In the genomic region with DNA sequence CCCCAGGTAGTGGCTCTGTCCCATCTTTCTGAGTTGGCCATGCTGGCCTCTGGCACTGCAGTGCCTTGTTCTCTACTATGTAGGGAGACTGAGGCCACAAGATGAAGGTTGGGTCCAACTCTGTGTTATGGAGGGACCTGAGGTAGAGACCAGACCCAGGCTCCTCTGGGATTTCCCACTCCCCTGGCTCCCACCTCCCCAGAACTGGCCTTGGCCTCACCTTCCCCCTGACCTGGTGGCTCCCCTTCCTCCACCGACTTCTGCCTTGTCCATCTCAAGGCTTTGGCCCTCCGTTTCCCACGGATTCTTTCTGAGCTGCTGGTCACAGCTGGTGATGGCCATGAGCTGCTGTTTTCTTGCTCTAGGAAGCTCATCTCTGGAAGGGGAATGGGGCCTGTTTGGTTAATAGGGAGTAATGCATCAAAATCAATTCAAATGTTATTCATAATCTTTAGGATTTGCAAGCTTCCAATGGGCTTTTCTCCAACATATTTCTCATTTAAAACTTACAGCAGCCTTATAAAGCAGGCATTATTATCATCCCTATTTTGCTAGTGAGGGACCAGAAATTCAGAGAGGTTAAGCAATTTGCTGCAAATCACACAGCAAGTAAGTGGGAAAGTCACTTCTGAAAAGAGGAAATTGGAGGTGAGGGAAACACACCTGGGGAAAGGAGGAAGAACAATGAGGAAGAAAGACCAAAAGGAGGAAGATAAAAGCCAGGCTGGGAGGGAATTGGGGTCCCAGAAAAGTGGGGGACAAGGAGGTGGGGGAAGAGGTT, we compare ENCODE assay signal across 30 cellular contexts. TPM values are rescaled to one million over a fixed set of nuclear protein-coding genes. Genes with fewer than 3 reads are reported as not detected.
"Had no signal": no experiment of that assay in that cellular context is flagged by ENCODE, and none has a peak within 500 bp of the region (broad histone marks: within the 10 kb centered on the region; RNA-seq: fewer than 3 reads in every experiment).

No MANE protein-coding gene starts in this region.

- H3K4me1 ChIP-seq: colonic mucosa, sigmoid colon, upper lobe of right lung had no signal

- H3K9me3 Mint-ChIP-seq: activated naive CD4-positive, alpha-beta T cell treated with anti-CD3 and anti-CD28 coated beads, Interleukin-2, amount 50 U/mL, for 24 hours; brain; effector memory CD8-positive, alpha-beta T cell; natural killer cell treated with Interleukin-12 subunit alpha and Interleukin-12 subunit beta and Interleukin-15 and Interleukin-18, amount 100 ng/mL, for 72 hours had no signal

- H3K36me3 ChIP-seq: colonic mucosa, neutrophil, ovary, sigmoid colon, thyroid gland, upper lobe of right lung, WERI-Rb-1 had no signal

- H3K4me3 Mint-ChIP-seq: activated naive CD4-positive, alpha-beta T cell treated with anti-CD3 and anti-CD28 coated beads, Interleukin-2, amount 50 U/mL, for 24 hours; effector memory CD8-positive, alpha-beta T cell; natural killer cell treated with Interleukin-12 subunit alpha and Interleukin-12 subunit beta and Interleukin-15 and Interleukin-18, amount 100 ng/mL, for 72 hours had no signal

- H3K36me3 Mint-ChIP-seq: activated naive CD4-positive, alpha-beta T cell treated with anti-CD3 and anti-CD28 coated beads, Interleukin-2, amount 50 U/mL, for 24 hours; brain; natural killer cell treated with Interleukin-12 subunit alpha and Interleukin-12 subunit beta and Interleukin-15 and Interleukin-18, amount 100 ng/mL, for 72 hours had no signal

- DNase-seq: activated CD4-positive, alpha-beta T cell treated with anti-CD3 and anti-CD28 coated beads, Interleukin-2, amount 50 U/mL, for 1 hour; activated CD4-positive, CD25-positive, alpha-beta regulatory T cell treated with anti-CD3 and anti-CD28 coated beads, Interleukin-2, amount 50 U/mL, for 72 hours; activated gamma-delta T cell treated with Interleukin-2 at 50 U/mL for 16 hours; activated T-cell treated with anti-CD3 and anti-CD28 coated beads, Interleukin-2, amount 50 U/mL, for 1 hour; central memory CD4-positive, alpha-beta T cell; colonic mucosa; dorsolateral prefrontal cortex; effector memory CD8-positive, alpha-beta T cell; foreskin melanocyte; glutamatergic neuron; islet precursor cell; midbrain; ovary; sigmoid colon; SK-N-SH; stimulated activated CD4-positive, alpha-beta T cell treated with anti-CD3 and anti-CD28 coated beads, Interleukin-4, amount 100 ng/mL, for 24 hours; stimulated activated naive CD8-positive, alpha-beta T cell treated with anti-CD3 and anti-CD28 coated beads, Interleukin-15, Interleukin-2, amounts not matched to agents 100 U/mL and 50 U/mL, for 24 hours; thyroid gland; upper lobe of right lung; WERI-Rb-1 had no signal

- H3K4me1 Mint-ChIP-seq: activated naive CD4-positive, alpha-beta T cell treated with anti-CD3 and anti-CD28 coated beads, Interleukin-2, amount 50 U/mL, for 24 hours had no signal

- H3K27ac Mint-ChIP-seq: activated naive CD4-positive, alpha-beta T cell treated with anti-CD3 and anti-CD28 coated beads, Interleukin-2, amount 50 U/mL, for 24 hours; effector memory CD8-positive, alpha-beta T cell; natural killer cell treated with Interleukin-12 subunit alpha and Interleukin-12 subunit beta and Interleukin-15 and Interleukin-18, amount 100 ng/mL, for 72 hours had no signal

- H3K27me3 ChIP-seq: colonic mucosa, ovary, thyroid gland, upper lobe of right lung had no signal

- H3K27ac ChIP-seq: colonic mucosa, dorsolateral prefrontal cortex, neutrophil, ovary, thyroid gland, upper lobe of right lung, WERI-Rb-1 had no signal

- H3K4me2 ChIP-seq: SK-N-SH had no signal

- H3K9me3 ChIP-seq: colonic mucosa, neutrophil, ovary, sigmoid colon, SK-N-SH, thyroid gland, upper lobe of right lung had no signal

- H3K4me3 ChIP-seq: colonic mucosa, dorsolateral prefrontal cortex, ovary, sigmoid colon, thyroid gland, upper lobe of right lung had no signal

- H3K9ac ChIP-seq: SK-N-SH had no signal

RNA-seq across cellular contexts. Expression of a gene that starts 0.9 kb away (rescaled TPM):
- total RNA-seq: colonic mucosa; endothelial cell of umbilical vein; esophagus mucosa; lung microvascular endothelial cell; natural killer cell treated with Interleukin-12 subunit alpha and Interleukin-12 subunit beta and Interleukin-15 and Interleukin-18, amount 100 ng/mL, for 72 hours; pulmonary artery endothelial cell; sigmoid colon; subcutaneous adipose tissue; T-helper 2 cell treated with Interferon-gamma antibody and Interleukin-4, amounts not matched to agents 100 ng/mL and 5 ng/mL, for 36 hours; thyroid gland; upper lobe of right lung had no signal
- polyA plus RNA-seq: endothelial cell of umbilical vein, ovary, sigmoid colon, SK-N-SH had no signal

RNA-seq across cellular contexts. Expression of a gene that starts 28.9 kb away (rescaled TPM):
- total RNA-seq: endothelial cell of umbilical vein; esophagus mucosa; lung microvascular endothelial cell; natural killer cell treated with Interleukin-12 subunit alpha and Interleukin-12 subunit beta and Interleukin-15 and Interleukin-18, amount 100 ng/mL, for 72 hours; pulmonary artery endothelial cell; T-helper 2 cell treated with Interferon-gamma antibody and Interleukin-4, amounts not matched to agents 100 ng/mL and 5 ng/mL, for 36 hours; upper lobe of right lung had no signal
- polyA plus RNA-seq: endothelial cell of umbilical vein had no signal

RNA-seq across cellular contexts. Expression of a gene that starts 49.9 kb away (rescaled TPM):
- total RNA-seq: endothelial cell of umbilical vein; lung microvascular endothelial cell; natural killer cell treated with Interleukin-12 subunit alpha and Interleukin-12 subunit beta and Interleukin-15 and Interleukin-18, amount 100 ng/mL, for 72 hours; pulmonary artery endothelial cell; sigmoid colon; subcutaneous adipose tissue had no signal
- polyA plus RNA-seq: endothelial cell of umbilical vein had no signal
